ENCODE assay signal across 1 cellular context in genomic region chr19:14425696-14426138, GRCh38.
A peak's percentile ranks its signal among the peaks of the same experiment; 100 is the strongest.
TF ChIP-seq lines count a peak whose summit lies in the region.

No MANE protein-coding gene starts in this region.

TF ChIP-seq in K562, 482 proteins besides CTCF, POLR2A, EP300 and RAD21 (continues in another document):
- TF ChIP-seq IFI16 (CRISPR knock-in tag; IDR thresholded peaks at IDR 0.05) (no peak), ELF1 (tag; IDR thresholded peaks at IDR 0.05) (no peak), ZEB2 (IDR thresholded peaks at IDR 0.05) (peak; percentile 82), ZC3H11A (IDR thresholded peaks at IDR 0.05; ENCODE audit: low read depth, low read length) (no peak), ZNF586 (CRISPR knock-in tag; conservative IDR thresholded peaks at IDR 0.05) (no peak), RBM14 (IDR thresholded peaks at IDR 0.05; ENCODE audit: borderline replicate concordance, insufficient read depth, low read depth, low read length) (no peak), ZNF318 (IDR thresholded peaks at IDR 0.05; ENCODE audit: borderline replicate concordance in 1 of 2, low read depth in 1 of 2) (no peak), ELF4 (CRISPR knock-in tag; IDR thresholded peaks at IDR 0.05) (no peak), NCOR1 (IDR thresholded peaks at IDR 0.05) (peak; percentile 58; the same call in 1 of the 2 replicates), ZNF589 (CRISPR knock-in tag; IDR thresholded peaks at IDR 0.05; ENCODE audit: low read depth) (0 out of 2 replicates have a peak, but pooled peaks have one; percentile 26), THRAP3 (IDR thresholded peaks at IDR 0.05; ENCODE audit: borderline replicate concordance) (no peak), ZNF830 (CRISPR knock-in tag; IDR thresholded peaks at IDR 0.05) (no peak), MECOM (CRISPR knock-in tag; IDR thresholded peaks at IDR 0.05) (peak; percentile 93), FOXP4 (CRISPR knock-in tag; IDR thresholded peaks at IDR 0.05; ENCODE audit: borderline replicate concordance) (no peak), ZNF445 (CRISPR knock-in tag; IDR thresholded peaks at IDR 0.05; ENCODE audit: low read depth) (no peak), WHSC1 (IDR thresholded peaks at IDR 0.05; ENCODE audit: low read length) (no peak), CBX3 (IDR thresholded peaks at IDR 0.05; ENCODE audit: borderline replicate concordance in 1 of 2, low read length in 2 of 2) (no peak), SMARCA5 (IDR thresholded peaks at IDR 0.05) (0 out of 2 replicates have a peak, but pooled peaks have one; percentile 40), IRF1 (CRISPR knock-in tag; IDR thresholded peaks at IDR 0.05; ENCODE audit: borderline replicate concordance) (no peak), ZBTB8A (IDR thresholded peaks at IDR 0.05; ENCODE audit: partially characterized antibody) (no peak), HOXB6 (CRISPR knock-in tag; IDR thresholded peaks at IDR 0.05; ENCODE audit: borderline replicate concordance) (no peak), KLF16 (IDR thresholded peaks at IDR 0.05) (peak; percentile 61; the same call in 1 of the 2 replicates), ZNF639 (CRISPR knock-in tag; conservative IDR thresholded peaks at IDR 0.05 in 1 of 2, IDR thresholded peaks at IDR 0.05 in 1 of 2) (peak in 1 of 2 experiments; percentile 73; a peak in 1 of 4 replicates), ARID1B (IDR thresholded peaks at IDR 0.05) (peak; percentile 80), L3MBTL2 (IDR thresholded peaks at IDR 0.05) (peak; percentile 38; the same call in 1 of the 2 replicates), E2F6 (IDR thresholded peaks at IDR 0.05; ENCODE audit: borderline replicate concordance in 1 of 2, extremely low read depth in 1 of 2, insufficient read depth in 1 of 2, insufficient read length in 1 of 2, low read depth in 1 of 2, low read length in 1 of 2, poor library complexity in 1 of 2, severe bottlenecking in 1 of 2) (no peak), DPF2 (IDR thresholded peaks at IDR 0.05) (peak; percentile 84), PHF21A (IDR thresholded peaks at IDR 0.05; ENCODE audit: borderline replicate concordance, low read depth) (no peak), ETS1 (conservative IDR thresholded peaks at IDR 0.05; ENCODE audit: control insufficient read depth, low read depth, low read length) (no peak), CBX5 (IDR thresholded peaks at IDR 0.05; ENCODE audit: borderline replicate concordance, low read depth) (no peak), ZBTB1 (CRISPR knock-in tag; IDR thresholded peaks at IDR 0.05; ENCODE audit: borderline replicate concordance, low read depth) (no peak), BCOR (IDR thresholded peaks at IDR 0.05) (peak; percentile 69; the same call in 1 of the 2 replicates), HMG20B (CRISPR knock-in tag; IDR thresholded peaks at IDR 0.05) (no peak), ZNF696 (CRISPR knock-in tag; conservative IDR thresholded peaks at IDR 0.05) (no peak), PHF20 (IDR thresholded peaks at IDR 0.05; ENCODE audit: partially characterized antibody) (no peak), MXI1 (IDR thresholded peaks at IDR 0.05; ENCODE audit: low read depth, low read length) (no peak), JUND (IDR thresholded peaks at IDR 0.05; ENCODE audit: borderline replicate concordance, low read depth, low read length) (peak; percentile 66; the same call in 1 of the 2 replicates), JUND (tag; IDR thresholded peaks at IDR 0.05; ENCODE audit: borderline replicate concordance, low read depth, low read length) (peak; percentile 66; the same call in 1 of the 3 replicates), MAFG (tag; conservative IDR thresholded peaks at IDR 0.05) (no peak), ADNP (tag; IDR thresholded peaks at IDR 0.05) (peak; percentile 88), ZNF146 (CRISPR knock-in tag; IDR thresholded peaks at IDR 0.05; ENCODE audit: unreplicated experiment) (no peak), KLF1 (tag; IDR thresholded peaks at IDR 0.05) (no peak), GTF2F1 (IDR thresholded peaks at IDR 0.05; ENCODE audit: low read depth, low read length) (no peak), SIN3B (IDR thresholded peaks at IDR 0.05; ENCODE audit: low read depth) (no peak), ZNF134 (CRISPR knock-in tag; conservative IDR thresholded peaks at IDR 0.05) (peak; percentile 63), STAG1 (CRISPR knock-in tag; IDR thresholded peaks at IDR 0.05; ENCODE audit: borderline replicate concordance) (no peak), MCM7 (IDR thresholded peaks at IDR 0.05) (no peak), ZNF395 (CRISPR knock-in tag; IDR thresholded peaks at IDR 0.05) (no peak), ATF7 (IDR thresholded peaks at IDR 0.05) (peak; percentile 87), GABPB1 (CRISPR knock-in tag; IDR thresholded peaks at IDR 0.05) (no peak), ZBTB2 (IDR thresholded peaks at IDR 0.05) (no peak), MYC (IDR thresholded peaks at IDR 0.05; ENCODE audit: low read depth, low read length) (0 out of 2 replicates have a peak, but pooled peaks have one; percentile 42), MYC (CRISPR knock-in tag; IDR thresholded peaks at IDR 0.05; ENCODE audit: borderline replicate concordance, low read depth) (no peak), CEBPB (tag; IDR thresholded peaks at IDR 0.05) (no peak), STAT5A (IDR thresholded peaks at IDR 0.05; ENCODE audit: borderline replicate concordance, low read length) (peak; percentile 10; the same call in 1 of the 2 replicates), CREB1 (IDR thresholded peaks at IDR 0.05) (peak; percentile 56; the same call in 1 of the 2 replicates), CREB1 (CRISPR knock-in tag; IDR thresholded peaks at IDR 0.05) (peak; percentile 40; the same call in 1 of the 2 replicates)
